25 cellular contexts compared by ENCODE assay signal in genomic region chr2:3126171-3126685, GRCh38.
A peak's percentile ranks its signal among the peaks of the same experiment; 100 is the strongest.
DNase-seq lines count a peak whose midpoint lies in the region; TF ChIP-seq lines count a peak whose summit lies in the region.
"Had no signal": no experiment of that assay in that cellular context is flagged by ENCODE, and none has a peak within 500 bp of the region (broad histone marks: within the 10 kb centered on the region; RNA-seq: fewer than 3 reads in every experiment).

No MANE protein-coding gene starts in this region.

- no peaks in the 10 kb centered on the region for H4K20me1 ChIP-seq in BLaER1

- TF ChIP-seq CTCF in endothelial cell (IDR thresholded peaks at IDR 0.05; ENCODE audit: unreplicated experiment) = no peak

- H3K27ac ChIP-seq in BLaER1 = no peak overlapping the region
- H3K27ac ChIP-seq: cardiac muscle cell, Peyer's patch, SJSA1 had no signal

- H3K36me3 Mint-ChIP-seq in endothelial cell (ENCODE audit: low read depth, unreplicated experiment) = no peaks in the 10 kb centered on the region
- H3K36me3 Mint-ChIP-seq: activated naive CD4-positive, alpha-beta T cell treated with anti-CD3 and anti-CD28 coated beads, Interleukin-2, amount 50 U/mL, for 24 hours had no signal

- DNase-seq in SHP77 treated with DMSO at 0.1 percent for 48 hours (lab: John Stamatoyannopoulos, UW) = peak; percentile 48
- DNase-seq in endothelial cell (ENCODE audit: low spot score) = no peak
- peak; percentile 76 for DNase-seq in putamen (ENCODE audit: low spot score)
- no peak for DNase-seq in 8988T
- DNase-seq in NCI-H1417 (lab: John Stamatoyannopoulos, UW) = no peak
- DNase-seq in activated naive CD4-positive, alpha-beta T cell (lab: John Stamatoyannopoulos, UW) = no peak
- DNase-seq: activated CD4-positive, alpha-beta T cell treated with anti-CD3 and anti-CD28 coated beads, Interleukin-2, amount 10 ng/mL, durations not matched to agents 7 days and 5 days; activated T-cell treated with anti-CD3 and anti-CD28 coated beads, Interleukin-2, amount 50 U/mL, for 48 hours; DMS 273 treated with DMSO at 0.1 percent for 48 hours; KBM-7; left colon; MG63; NCI-H1436; NCI-H524; Peyer's patch; small intestine; stimulated activated CD4-positive, alpha-beta T cell treated with anti-CD3 and anti-CD28 coated beads, Interleukin-2, amount 100 ng/mL, for 24 hours; substantia nigra had no signal

- no peaks in the 10 kb centered on the region for H3K36me3 ChIP-seq in BLaER1
- H3K36me3 ChIP-seq: cardiac muscle cell, MG63, Peyer's patch, SJSA1 had no signal

- H3K27ac Mint-ChIP-seq in endothelial cell (ENCODE audit: unreplicated experiment) = peak overlapping the region; percentile 92
- H3K27ac Mint-ChIP-seq: activated CD4-positive, alpha-beta T cell treated with anti-CD3 and anti-CD28 coated beads, Interleukin-2, amount 10 ng/mL, durations not matched to agents 7 days and 5 days; activated naive CD4-positive, alpha-beta T cell treated with anti-CD3 and anti-CD28 coated beads, Interleukin-2, amount 50 U/mL, for 24 hours; memory B cell; T-helper 1 cell treated with Interleukin-12 subunit alpha and Interleukin-12 subunit beta and Interleukin-4 antibody, amounts not matched to agents 30 μg/mL and 1 μg/mL, for 36 hours had no signal

- peaks cover 1% of the 10 kb centered on the region for H3K27me3 Mint-ChIP-seq in endothelial cell (ENCODE audit: unreplicated experiment)
- H3K27me3 Mint-ChIP-seq: activated CD4-positive, alpha-beta T cell treated with anti-CD3 and anti-CD28 coated beads, Interleukin-2, amount 10 ng/mL, durations not matched to agents 7 days and 5 days; activated naive CD4-positive, alpha-beta T cell treated with anti-CD3 and anti-CD28 coated beads, Interleukin-2, amount 50 U/mL, for 24 hours; CD4-positive, alpha-beta T cell; memory B cell had no signal

- H3K4me1 Mint-ChIP-seq in endothelial cell (ENCODE audit: unreplicated experiment) = peaks cover 21% of the 10 kb centered on the region
- H3K4me1 Mint-ChIP-seq: memory B cell had no signal

- no peaks in the 10 kb centered on the region for H3K9me3 Mint-ChIP-seq in endothelial cell (ENCODE audit: unreplicated experiment)
- H3K9me3 Mint-ChIP-seq: activated CD4-positive, alpha-beta T cell treated with anti-CD3 and anti-CD28 coated beads, Interleukin-2, amount 10 ng/mL, durations not matched to agents 7 days and 5 days; activated naive CD4-positive, alpha-beta T cell treated with anti-CD3 and anti-CD28 coated beads, Interleukin-2, amount 50 U/mL, for 24 hours; CD4-positive, alpha-beta T cell; T-helper 1 cell treated with Interleukin-12 subunit alpha and Interleukin-12 subunit beta and Interleukin-4 antibody, amounts not matched to agents 30 μg/mL and 1 μg/mL, for 36 hours had no signal

- peaks cover 51% of the 10 kb centered on the region for H3K4me1 ChIP-seq in BLaER1
- H3K4me1 ChIP-seq: Peyer's patch, SJSA1 had no signal

- H3K4me3 ChIP-seq in BLaER1 = no peak overlapping the region
- H3K4me3 ChIP-seq: cardiac muscle cell, MG63, Peyer's patch, SJSA1 had no signal

- H3K9me3 ChIP-seq in BLaER1 = peaks cover 2% of the 10 kb centered on the region; the same call in 1 of the 2 replicates
- H3K9me3 ChIP-seq: MG63, Peyer's patch, SJSA1 had no signal

- no peaks in the 10 kb centered on the region for H3K27me3 ChIP-seq in BLaER1
- H3K27me3 ChIP-seq: cardiac muscle cell, MG63, Peyer's patch, SJSA1 had no signal

- peak overlapping the region; percentile 76 for H3K4me2 ChIP-seq in BLaER1

- no peak overlapping the region for H3K9ac ChIP-seq in BLaER1

- H3K4me3 Mint-ChIP-seq in endothelial cell (ENCODE audit: unreplicated experiment) = no peak overlapping the region
- H3K4me3 Mint-ChIP-seq: activated CD4-positive, alpha-beta T cell treated with anti-CD3 and anti-CD28 coated beads, Interleukin-2, amount 10 ng/mL, durations not matched to agents 7 days and 5 days; activated naive CD4-positive, alpha-beta T cell treated with anti-CD3 and anti-CD28 coated beads, Interleukin-2, amount 50 U/mL, for 24 hours; CD4-positive, alpha-beta T cell; memory B cell; T-helper 1 cell treated with Interleukin-12 subunit alpha and Interleukin-12 subunit beta and Interleukin-4 antibody, amounts not matched to agents 30 μg/mL and 1 μg/mL, for 36 hours had no signal

Comparison
In these comparisons a context has a peak if more than half of its experiments do, and no peak if none do; other contexts are left out.
1. DNase-seq: peak in SHP77 treated with DMSO at 0.1 percent for 48 hours (single experiment) and putamen (single experiment); none in endothelial cell (single experiment), 8988T (single experiment), NCI-H1417 (0 of 3) and activated naive CD4-positive, alpha-beta T cell (0 of 4).